ENCODE assay signal across 31 cellular contexts in the genomic region with DNA sequence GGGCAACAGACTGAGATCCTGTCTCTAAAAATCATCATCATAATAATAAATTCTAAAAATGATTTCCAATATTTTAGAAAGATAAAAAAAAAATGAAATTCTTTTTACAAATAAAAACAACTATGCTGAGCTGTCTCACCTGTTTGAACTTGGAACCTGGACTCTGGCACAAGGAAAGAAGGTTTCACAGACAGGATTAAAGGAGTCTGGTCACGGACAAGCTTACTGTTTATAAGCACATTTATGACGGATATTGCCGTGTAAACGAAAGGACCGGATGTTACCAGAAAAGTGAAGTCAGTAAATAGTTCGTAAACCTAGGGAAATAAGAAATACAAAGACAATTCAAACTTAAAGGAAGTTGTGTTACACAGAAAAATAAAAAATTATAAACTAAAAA.
"Had no signal": no experiment of that assay in that cellular context is flagged by ENCODE, and none has a peak within 500 bp of the region (broad histone marks: within the 10 kb centered on the region; RNA-seq: fewer than 3 reads in every experiment).

No MANE protein-coding gene starts in this region.

- H3K9me3 ChIP-seq: ascending aorta, breast epithelium, esophagus muscularis mucosa, gastroesophageal sphincter had no signal

- H3K27me3 ChIP-seq: ascending aorta, breast epithelium, cardiac muscle cell, esophagus muscularis mucosa, gastroesophageal sphincter had no signal

- ATAC-seq: activated naive CD4-positive, alpha-beta T cell treated with anti-CD3 and anti-CD28 coated beads, Interleukin-2, amount 50 U/mL, for 72 hours; activated T-cell treated with anti-CD3 and anti-CD28 coated beads, Interleukin-2, amount 50 U/mL, for 72 hours; effector memory CD8-positive, alpha-beta T cell; gastroesophageal sphincter; T-helper 17 cell; WTC11 had no signal

- H3K4me1 ChIP-seq: ascending aorta, breast epithelium, esophagus muscularis mucosa, gastroesophageal sphincter had no signal

- H3K36me3 ChIP-seq: ascending aorta, breast epithelium had no signal

- H3K27ac ChIP-seq: ascending aorta, breast epithelium, cardiac muscle cell, esophagus muscularis mucosa, gastroesophageal sphincter had no signal

- DNase-seq: activated CD4-positive, alpha-beta memory T cell treated with anti-CD3 and anti-CD28 coated beads, Interleukin-2, amount 10 ng/mL, durations not matched to agents 7 days and 5 days; activated CD4-positive, alpha-beta T cell treated with anti-CD3 and anti-CD28 coated beads for 1 hour; activated CD4-positive, alpha-beta T cell treated with anti-CD3 and anti-CD28 coated beads for 4 hours; activated CD4-positive, alpha-beta T cell treated with anti-CD3 and anti-CD28 coated beads, Interleukin-2, amount 10 ng/mL, durations not matched to agents 7 days and 5 days; activated CD4-positive, alpha-beta T cell treated with anti-CD3 and anti-CD28 coated beads, Interleukin-2, amount 50 U/mL, for 4 hours; activated CD8-positive, alpha-beta memory T cell treated with anti-CD3 and anti-CD28 coated beads, Interleukin-2, amount 50 U/mL, for 48 hours; activated gamma-delta T cell; activated naive CD4-positive, alpha-beta T cell; activated naive CD4-positive, alpha-beta T cell treated with anti-CD3 and anti-CD28 coated beads, Interleukin-2, amount 10 ng/mL, durations not matched to agents 7 days and 5 days; activated naive CD8-positive, alpha-beta T cell treated with anti-CD3 and anti-CD28 coated beads, Interleukin-2, amount 10 ng/mL, durations not matched to agents 7 days and 5 days; activated T-cell treated with anti-CD3 and anti-CD28 coated beads for 4 hours; activated T-cell treated with anti-CD3 and anti-CD28 coated beads, Interleukin-2, amount 50 U/mL, for 24 hours; activated T-cell treated with anti-CD3 and anti-CD28 coated beads, Interleukin-2, amount 50 U/mL, for 72 hours; central memory CD4-positive, alpha-beta T cell; cerebellar nuclear complex; cortex of kidney; dermis blood vessel endothelial cell; effector CD4-positive, alpha-beta T cell; effector memory CD8-positive, alpha-beta T cell; erythroblast; foreskin melanocyte; T-helper 1 cell; T-helper 17 cell; T1000 had no signal

- H3K4me3 ChIP-seq: ascending aorta, breast epithelium, cardiac muscle cell, esophagus muscularis mucosa, gastroesophageal sphincter had no signal
